Comparison of ENCODE assay signal across 20 cellular contexts in the genomic region with DNA sequence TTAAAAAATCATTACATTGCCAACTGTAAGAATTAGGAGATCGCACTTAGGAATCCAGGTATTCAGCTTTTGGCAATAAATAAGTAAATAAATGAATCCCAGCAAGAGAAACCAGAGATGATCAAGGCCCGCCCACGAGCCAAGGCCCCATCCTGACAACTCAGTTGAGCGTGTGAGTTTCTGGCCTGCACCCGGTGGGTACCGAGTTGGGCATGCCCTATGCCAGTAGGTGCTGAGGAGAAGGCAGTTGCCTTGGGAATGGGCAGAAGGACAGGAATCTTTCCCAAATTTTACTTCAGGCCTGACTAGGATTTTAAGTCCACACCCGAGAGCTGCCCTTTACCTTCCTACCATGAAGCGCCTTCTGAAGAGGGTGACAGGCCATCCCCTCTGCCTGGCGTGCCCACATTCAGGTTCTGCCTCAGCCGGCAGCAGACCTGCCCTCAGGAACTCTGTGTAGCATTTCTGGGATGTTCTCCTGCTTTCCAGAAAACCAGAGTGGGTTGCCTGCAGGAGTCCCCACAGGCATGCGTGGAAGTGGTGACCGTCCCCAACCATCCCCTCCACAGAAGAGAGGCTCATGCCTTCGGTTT.
"Had no signal": no experiment of that assay in that cellular context is flagged by ENCODE, and none has a peak within 500 bp of the region (broad histone marks: within the 10 kb centered on the region; RNA-seq: fewer than 3 reads in every experiment).

No MANE protein-coding gene starts in this region.

- H3K9me3 ChIP-seq: gastrocnemius medialis, heart right ventricle, left ventricle myocardium inferior had no signal

- H3K27ac ChIP-seq: cardiac muscle cell, gastrocnemius medialis, heart right ventricle, left ventricle myocardium inferior, neural progenitor cell, parathyroid adenoma, SK-N-MC, VCaP had no signal

- H3K27ac Mint-ChIP-seq: activated naive CD4-positive, alpha-beta T cell treated with anti-CD3 and anti-CD28 coated beads, Interleukin-2, amount 10 ng/mL, durations not matched to agents 7 days and 5 days; activated T-helper 1 cell treated with anti-CD3 and anti-CD28 coated beads, Interleukin-12 subunit alpha, Interleukin-12 subunit beta, Interleukin-2, Interleukin-4 antibody, amounts not matched to agents 30 ng/mL and 10 ng/mL and 1 ng/mL, durations not matched to agents 14 hours and 24 hours and 36 hours; stimulated activated naive B cell treated with anti-CD40 and anti-IgM and Interleukin-4, amounts not matched to agents 10 μg/mL and 1 μg/mL and 100 μg/mL, for 72 hours; T-cell had no signal

- H3K9me3 Mint-ChIP-seq: activated naive CD4-positive, alpha-beta T cell treated with anti-CD3 and anti-CD28 coated beads, Interleukin-2, amount 10 ng/mL, durations not matched to agents 7 days and 5 days; T-cell had no signal

- H3K36me3 Mint-ChIP-seq: activated naive CD4-positive, alpha-beta T cell treated with anti-CD3 and anti-CD28 coated beads, Interleukin-2, amount 10 ng/mL, durations not matched to agents 7 days and 5 days; neural progenitor cell; stimulated activated naive B cell treated with anti-CD40 and anti-IgM and Interleukin-4, amounts not matched to agents 10 μg/mL and 1 μg/mL and 100 μg/mL, for 72 hours; T-cell had no signal

- H3K36me3 ChIP-seq: cardiac muscle cell, gastrocnemius medialis, heart right ventricle, left ventricle myocardium inferior, neural progenitor cell had no signal

- H3K4me3 ChIP-seq: cardiac muscle cell, gastrocnemius medialis, heart right ventricle, left ventricle myocardium inferior, neural progenitor cell, SK-N-MC, smooth muscle cell had no signal

- H3K4me1 Mint-ChIP-seq: activated naive CD4-positive, alpha-beta T cell treated with anti-CD3 and anti-CD28 coated beads, Interleukin-2, amount 10 ng/mL, durations not matched to agents 7 days and 5 days; stimulated activated naive B cell treated with anti-CD40 and anti-IgM and Interleukin-4, amounts not matched to agents 10 μg/mL and 1 μg/mL and 100 μg/mL, for 72 hours had no signal

- H3K27me3 ChIP-seq: cardiac muscle cell, gastrocnemius medialis, neural progenitor cell had no signal

- DNase-seq: activated CD4-positive, alpha-beta T cell treated with anti-CD3 and anti-CD28 coated beads for 4 hours; activated naive CD4-positive, alpha-beta T cell treated with anti-CD3 and anti-CD28 coated beads, Interleukin-2, amount 10 ng/mL, durations not matched to agents 7 days and 5 days; cortex of kidney; effector CD8-positive, alpha-beta T cell; gastrocnemius medialis; left ventricle myocardium inferior; mesendoderm; retina; stimulated activated naive B cell treated with anti-CD40 and anti-IgM and Interleukin-4, amounts not matched to agents 10 μg/mL and 1 μg/mL and 100 μg/mL, for 72 hours; substantia nigra; T1000 had no signal

- H3K4me1 ChIP-seq: gastrocnemius medialis, heart right ventricle, left ventricle myocardium inferior, neural progenitor cell, parathyroid adenoma had no signal

- ATAC-seq: gastrocnemius medialis; heart right ventricle; stimulated activated naive B cell treated with anti-CD40 and anti-IgM and Interleukin-4, amounts not matched to agents 10 μg/mL and 1 μg/mL and 100 μg/mL, for 72 hours; T-cell had no signal

- H3K4me3 Mint-ChIP-seq: activated naive CD4-positive, alpha-beta T cell treated with anti-CD3 and anti-CD28 coated beads, Interleukin-2, amount 10 ng/mL, durations not matched to agents 7 days and 5 days; activated T-helper 1 cell treated with anti-CD3 and anti-CD28 coated beads, Interleukin-12 subunit alpha, Interleukin-12 subunit beta, Interleukin-2, Interleukin-4 antibody, amounts not matched to agents 30 ng/mL and 10 ng/mL and 1 ng/mL, durations not matched to agents 14 hours and 24 hours and 36 hours; neural progenitor cell; stimulated activated naive B cell treated with anti-CD40 and anti-IgM and Interleukin-4, amounts not matched to agents 10 μg/mL and 1 μg/mL and 100 μg/mL, for 72 hours; T-cell had no signal

- H3K27me3 Mint-ChIP-seq: activated naive CD4-positive, alpha-beta T cell treated with anti-CD3 and anti-CD28 coated beads, Interleukin-2, amount 10 ng/mL, durations not matched to agents 7 days and 5 days had no signal
